ENCODE assay signal across 15 cellular contexts in the genomic region with DNA sequence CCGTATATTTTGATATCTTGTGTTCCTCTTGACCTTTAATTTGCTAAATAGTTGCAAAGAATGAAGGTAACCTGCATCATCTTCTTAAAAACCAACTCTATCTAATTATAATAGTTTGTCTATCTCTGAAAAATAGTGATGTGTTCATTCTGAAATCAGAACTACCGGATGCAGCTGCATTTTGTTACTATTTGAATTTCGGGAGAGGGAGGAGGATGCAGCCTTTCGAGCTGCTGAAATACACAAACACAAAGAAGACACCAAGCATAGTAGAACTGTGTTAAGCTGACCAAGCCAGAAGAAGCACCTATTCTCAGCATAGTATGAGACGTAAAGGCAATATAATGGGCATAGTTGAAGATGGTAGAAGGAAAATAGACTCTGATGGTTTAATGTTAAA. TPM values are rescaled to one million over a fixed set of nuclear protein-coding genes. Genes with fewer than 3 reads are reported as not detected.
DNase-seq lines count a peak whose midpoint lies in the region; ATAC-seq and TF ChIP-seq lines count a peak whose summit lies in the region.
"Had no signal": no experiment of that assay in that cellular context is flagged by ENCODE, and none has a peak within 500 bp of the region (broad histone marks: within the 10 kb centered on the region; RNA-seq: fewer than 3 reads in every experiment).

No MANE protein-coding gene starts in this region.

- no peak for TF ChIP-seq POLR2A in IMR-90 (IDR thresholded peaks at IDR 0.05; ENCODE audit: low read depth, low read length)

- peak overlapping the region; percentile 63 for H3K27ac Mint-ChIP-seq in activated CD8-positive, alpha-beta T cell treated with anti-CD3 and anti-CD28 coated beads for 36 hours
- no peak overlapping the region for H3K27ac Mint-ChIP-seq in activated CD8-positive, alpha-beta T cell treated with anti-CD3 and anti-CD28 coated beads, Interleukin-2, amount 10 ng/mL, durations not matched to agents 7 days and 5 days
- H3K27ac Mint-ChIP-seq in central memory CD8-positive, alpha-beta T cell (ENCODE audit: low read depth): peak overlapping the region; percentile 80
- H3K27ac Mint-ChIP-seq: CD8-positive, alpha-beta T cell; GM23338 had no signal

- H3K9me1 ChIP-seq in IMR-90 (ENCODE audit: insufficient read depth, low read length): peaks cover 29% of the 10 kb centered on the region

- no peak overlapping the region for H2AK9ac ChIP-seq in IMR-90 (replicated peaks; ENCODE audit: low read depth, low read length, poor library complexity)

- peaks cover 1% of the 10 kb centered on the region for H3K79me2 ChIP-seq in trophoblast cell (ENCODE audit: control insufficient read depth, insufficient read depth, low read length, poor library complexity)

- H3K79me1 ChIP-seq in IMR-90 (ENCODE audit: low read depth in 1 of 2, low read length in 2 of 2) (peaks cover 44 to 79% of the 10 kb centered on the region in 2 experiments), trophoblast cell (ENCODE audit: low read length) (peaks cover 12% of the 10 kb centered on the region)

- H3K18ac ChIP-seq in IMR-90 (ENCODE audit: low read depth, low read length): peak overlapping the region; percentile 69; the same call in 1 of the 2 replicates
- H3K18ac ChIP-seq in trophoblast cell (ENCODE audit: low read length): no peak overlapping the region

- H4K5ac ChIP-seq in IMR-90 (ENCODE audit: low read depth, low read length): peak overlapping the region; percentile 69; the same call in 1 of the 2 replicates

- H3K27me3 Mint-ChIP-seq in activated CD8-positive, alpha-beta T cell treated with anti-CD3 and anti-CD28 coated beads for 36 hours: no peaks in the 10 kb centered on the region
- H3K27me3 Mint-ChIP-seq in activated CD8-positive, alpha-beta T cell treated with anti-CD3 and anti-CD28 coated beads, Interleukin-2, amount 10 ng/mL, durations not matched to agents 7 days and 5 days (ENCODE audit: low read depth): no peaks in the 10 kb centered on the region
- no peaks in the 10 kb centered on the region for H3K27me3 Mint-ChIP-seq in central memory CD8-positive, alpha-beta T cell

- peaks cover 10% of the 10 kb centered on the region for H3K36me3 ChIP-seq in IMR-90 (ENCODE audit: control insufficient read depth, insufficient read depth, low read length)
- H3K36me3 ChIP-seq in trophoblast cell (ENCODE audit: control insufficient read depth in 1 of 2, insufficient read depth in 2 of 2, low read length in 2 of 2): peaks cover under 1% of the 10 kb centered on the region in 2 experiments
- H3K36me3 ChIP-seq: transverse colon had no signal

- intact Hi-C loops in activated CD8-positive, alpha-beta T cell treated with anti-CD3 and anti-CD28 coated beads for 36 hours (cut with micrococcal nuclease): no loop called here
- intact Hi-C loops in IMR-90 (cut with micrococcal nuclease) (no loop called here), posterior vena cava (cut with DNase I) (no loop called here)

- in situ Hi-C loops in IMR-90 (cut with MboI; ENCODE audit: low sequenced_read_pairs): no loop called here

- no peak overlapping the region for H4K12ac ChIP-seq in trophoblast cell (ENCODE audit: low read depth, low read length)

- dilution Hi-C loops in IMR-90 (cut with HindIII; ENCODE audit: low sequenced_read_pairs, unreplicated experiment): no loop called here

- TF ChIP-seq CTCF in activated CD8-positive, alpha-beta T cell treated with anti-CD3 and anti-CD28 coated beads for 36 hours (IDR thresholded peaks at IDR 0.05): no peak
- no peak for TF ChIP-seq CTCF in IMR-90 (conservative IDR thresholded peaks at IDR 0.05; ENCODE audit: low read depth, low read length)

- H2BK15ac ChIP-seq in IMR-90 (ENCODE audit: low read depth, low read length): 0 out of 3 replicates have a peak overlapping the region, but pooled peaks have one; percentile 57

- peaks cover 71% of the 10 kb centered on the region for H3K4me1 Mint-ChIP-seq in activated CD8-positive, alpha-beta T cell treated with anti-CD3 and anti-CD28 coated beads for 36 hours (ENCODE audit: low read depth)
- H3K4me1 Mint-ChIP-seq in activated CD8-positive, alpha-beta T cell treated with anti-CD3 and anti-CD28 coated beads, Interleukin-2, amount 10 ng/mL, durations not matched to agents 7 days and 5 days (ENCODE audit: low read depth): peaks cover 68% of the 10 kb centered on the region
- H3K4me1 Mint-ChIP-seq in central memory CD8-positive, alpha-beta T cell: peaks cover 70% of the 10 kb centered on the region

- H3K9me3 ChIP-seq in IMR-90 (ENCODE audit: control insufficient read depth, insufficient read depth, low read length) (no peaks in the 10 kb centered on the region), trophoblast cell (ENCODE audit: insufficient read depth, low read depth, low read length) (no peaks in the 10 kb centered on the region)
- H3K9me3 ChIP-seq: A549, transverse colon had no signal

- H3K9me3 Mint-ChIP-seq in activated CD8-positive, alpha-beta T cell treated with anti-CD3 and anti-CD28 coated beads for 36 hours: no peaks in the 10 kb centered on the region
- H3K9me3 Mint-ChIP-seq in activated CD8-positive, alpha-beta T cell treated with anti-CD3 and anti-CD28 coated beads, Interleukin-2, amount 10 ng/mL, durations not matched to agents 7 days and 5 days (ENCODE audit: insufficient read depth): no peaks in the 10 kb centered on the region
- H3K9me3 Mint-ChIP-seq in central memory CD8-positive, alpha-beta T cell: no peaks in the 10 kb centered on the region
- H3K9me3 Mint-ChIP-seq: CD8-positive, alpha-beta T cell; GM23338 had no signal

- H3K27me3 ChIP-seq in IMR-90 (ENCODE audit: control insufficient read depth, insufficient read depth, low read length) (no peaks in the 10 kb centered on the region), trophoblast cell (ENCODE audit: insufficient read depth, low read length) (no peaks in the 10 kb centered on the region)
- H3K27me3 ChIP-seq: transverse colon had no signal

- H3K9ac ChIP-seq in IMR-90 (ENCODE audit: low read depth, low read length): peak overlapping the region; percentile 25; the same call in 1 of the 2 replicates
- H3K9ac ChIP-seq in trophoblast cell (ENCODE audit: low read length): no peak overlapping the region

- CTCF ChIA-PET in activated CD8-positive, alpha-beta T cell treated with anti-CD3 and anti-CD28 coated beads for 36 hours (lab: Charles Lee): interaction anchor here (1.3 to 1.4 kb wide), 2 partner anchors 33 to 207 kb away, joined by 3 to 5 read pairs; no protein-coding TSS in a partner anchor
- CTCF ChIA-PET in activated CD8-positive, alpha-beta T cell treated with anti-CD3 and anti-CD28 coated beads, Interleukin-2, amount 10 ng/mL, durations not matched to agents 7 days and 5 days (lab: Charles Lee): interaction anchor here (1.4 kb wide), 1 partner anchor 20 kb away, joined by 3 read pairs; no protein-coding TSS in a partner anchor
- CTCF ChIA-PET in IMR-90 (lab: Yijun Ruan, JAX): no interaction called here

- no peak overlapping the region for H3K4me3 ChIP-seq in IMR-90 (ENCODE audit: insufficient read depth, low read depth, low read length)
- H3K4me3 ChIP-seq in trophoblast cell (ENCODE audit: low read depth, low read length): no peak overlapping the region
- H3K4me3 ChIP-seq: A549, GM23338, skin epidermis, transverse colon had no signal

- H2BK5ac ChIP-seq in IMR-90 (ENCODE audit: low read depth, low read length, poor library complexity, severe bottlenecking): peak overlapping the region; percentile 99
- no peak overlapping the region for H2BK5ac ChIP-seq in trophoblast cell (ENCODE audit: low read depth, low read length, poor library complexity)

- peak overlapping the region; percentile 54; the same call in 1 of the 2 replicates for H3K4ac ChIP-seq in IMR-90 (ENCODE audit: low read depth, low read length)
- peak overlapping the region; percentile 39 for H3K4ac ChIP-seq in trophoblast cell (ENCODE audit: low read depth, low read length)

- H3K4me2 ChIP-seq in IMR-90 (ENCODE audit: low read depth, low read length) (peak overlapping the region; percentile 57; the same call in 1 of the 2 replicates), trophoblast cell (ENCODE audit: low read length) (no peak overlapping the region)
- H3K4me2 ChIP-seq: A549, GM23338 had no signal

- H2BK120ac ChIP-seq in IMR-90 (ENCODE audit: low read depth, low read length) (peak overlapping the region; percentile 78), trophoblast cell (ENCODE audit: insufficient read depth, low read length, poor library complexity) (no peak overlapping the region)

- 0 out of 2 replicates have a peak overlapping the region, but pooled peaks have one; percentile 39 for H3K27ac ChIP-seq in IMR-90 (ENCODE audit: insufficient read depth, low read length)
- H3K27ac ChIP-seq in trophoblast cell (ENCODE audit: low read depth, low read length): no peak overlapping the region
- H3K27ac ChIP-seq: A549, transverse colon had no signal

- ATAC-seq in activated CD8-positive, alpha-beta T cell treated with anti-CD3 and anti-CD28 coated beads for 36 hours: no peak
- no peak for ATAC-seq in activated CD8-positive, alpha-beta T cell treated with anti-CD3 and anti-CD28 coated beads, Interleukin-2, amount 10 ng/mL, durations not matched to agents 7 days and 5 days
- no peak for ATAC-seq in IMR-90 (ENCODE audit: low read depth)
- no peak for ATAC-seq in central memory CD8-positive, alpha-beta T cell (replicated peaks; ENCODE audit: extremely low read depth, poor library complexity, severe bottlenecking)
- ATAC-seq: A549; CD8-positive, alpha-beta T cell; GM23338 had no signal

- TF ChIP-seq RAD21 in IMR-90 (IDR thresholded peaks at IDR 0.05; ENCODE audit: low read length): no peak

- 0 out of 2 replicates have a peak overlapping the region, but pooled peaks have one; percentile 60 for H2AK5ac ChIP-seq in IMR-90 (ENCODE audit: low read depth, low read length)
- H2AK5ac ChIP-seq in trophoblast cell (ENCODE audit: low read length): no peak overlapping the region

- H3K4me1 ChIP-seq in IMR-90 (ENCODE audit: control insufficient read depth, insufficient read depth, low read length) (peaks cover 20% of the 10 kb centered on the region), trophoblast cell (ENCODE audit: control insufficient read depth in 1 of 2, insufficient read depth in 2 of 2, low read length in 2 of 2) (peaks cover 15% of the 10 kb centered on the region in 2 experiments)

- no peak overlapping the region for H3K56ac ChIP-seq in IMR-90 (ENCODE audit: extremely low read depth, insufficient read depth, low read length)

- H4K8ac ChIP-seq in IMR-90 (ENCODE audit: low read depth in 2 of 2, low read length in 2 of 2) (peak overlapping the region in 1 of 2 experiments; percentile 80; a peak in 2 of 4 replicates), trophoblast cell (ENCODE audit: low read depth, low read length) (no peak overlapping the region)

- peaks cover 22% of the 10 kb centered on the region for H4K20me1 ChIP-seq in IMR-90 (ENCODE audit: insufficient read depth, low read length)

- H3K4me3 Mint-ChIP-seq in activated CD8-positive, alpha-beta T cell treated with anti-CD3 and anti-CD28 coated beads for 36 hours: no peak overlapping the region
- H3K4me3 Mint-ChIP-seq in activated CD8-positive, alpha-beta T cell treated with anti-CD3 and anti-CD28 coated beads, Interleukin-2, amount 10 ng/mL, durations not matched to agents 7 days and 5 days: no peak overlapping the region
- H3K4me3 Mint-ChIP-seq in central memory CD8-positive, alpha-beta T cell: no peak overlapping the region
- H3K4me3 Mint-ChIP-seq: CD8-positive, alpha-beta T cell; GM23338 had no signal

- POLR2A ChIA-PET in activated CD8-positive, alpha-beta T cell treated with anti-CD3 and anti-CD28 coated beads for 36 hours (lab: Charles Lee): interaction anchor here (0.8 kb wide), 1 partner anchor 69 kb away, joined by 3 read pairs; no protein-coding TSS in a partner anchor
- POLR2A ChIA-PET in activated CD8-positive, alpha-beta T cell treated with anti-CD3 and anti-CD28 coated beads, Interleukin-2, amount 10 ng/mL, durations not matched to agents 7 days and 5 days (lab: Charles Lee): no interaction called here
- POLR2A ChIA-PET in IMR-90 (lab: Charles Lee; ENCODE audit: unreplicated experiment): no interaction called here

- peak overlapping the region; percentile 40 for H4K91ac ChIP-seq in IMR-90 (ENCODE audit: insufficient read depth, low read depth, low read length)
- H4K91ac ChIP-seq in trophoblast cell (ENCODE audit: low read depth, low read length): no peak overlapping the region

- no TSS peak for BruUV-seq in IMR-90 (replicated peaks; lab: Mats Ljungman, UMichigan)

- H2BK20ac ChIP-seq in IMR-90 (ENCODE audit: low read depth, low read length): no peak overlapping the region

- H3K14ac ChIP-seq in IMR-90 (replicated peaks; ENCODE audit: low read depth, low read length) (peak overlapping the region; percentile 89), trophoblast cell (ENCODE audit: low read length) (no peak overlapping the region)

- H2BK12ac ChIP-seq in trophoblast cell (ENCODE audit: low read length): no peak overlapping the region

- no peak for DNase-seq in activated CD8-positive, alpha-beta T cell treated with anti-CD3 and anti-CD28 coated beads for 36 hours
- DNase-seq in activated CD8-positive, alpha-beta T cell treated with anti-CD3 and anti-CD28 coated beads, Interleukin-2, amount 10 ng/mL, durations not matched to agents 7 days and 5 days: no peak
- DNase-seq in IMR-90: no peak
- no peak for DNase-seq in central memory CD8-positive, alpha-beta T cell (ENCODE audit: low spot score in 2 of 2)
- DNase-seq in trophoblast cell: no peak
- DNase-seq in posterior vena cava (ENCODE audit: low spot score): no peak
- no peak for DNase-seq in amniotic stem cell (lab: John Stamatoyannopoulos, UW)
- no peak for DNase-seq in NCI-H526 (lab: John Stamatoyannopoulos, UW)
- DNase-seq: CD8-positive, alpha-beta T cell; foreskin fibroblast; NCI-H2171; transverse colon had no signal

- WGBS in IMR-90 (ENCODE audit: extremely low coverage in 2 of 2, insufficient read length in 1 of 2), 2 experiments: no CpG with 5 or more reads among the region's 5 CpGs
- WGBS in trophoblast cell (ENCODE audit: extremely low coverage, insufficient coverage, insufficient read length): no CpG with 5 or more reads among the region's 5 CpGs

- H3K23ac ChIP-seq in IMR-90 (ENCODE audit: low read depth, low read length) (peak overlapping the region; percentile 84; the same call in 1 of the 2 replicates), trophoblast cell (ENCODE audit: low read length) (no peak overlapping the region)

- H2AFZ ChIP-seq in IMR-90 (replicated peaks; ENCODE audit: low read length, poor library complexity) (no peak overlapping the region), trophoblast cell (ENCODE audit: insufficient read depth, low read length, poor library complexity) (no peak overlapping the region)
- H2AFZ ChIP-seq: GM23338 had no signal

- H3K36me3 Mint-ChIP-seq in activated CD8-positive, alpha-beta T cell treated with anti-CD3 and anti-CD28 coated beads for 36 hours (ENCODE audit: low read depth): peaks cover 28% of the 10 kb centered on the region
- peaks cover 32% of the 10 kb centered on the region for H3K36me3 Mint-ChIP-seq in activated CD8-positive, alpha-beta T cell treated with anti-CD3 and anti-CD28 coated beads, Interleukin-2, amount 10 ng/mL, durations not matched to agents 7 days and 5 days (ENCODE audit: low read depth)
- peaks cover 5% of the 10 kb centered on the region for H3K36me3 Mint-ChIP-seq in central memory CD8-positive, alpha-beta T cell (ENCODE audit: insufficient read depth)

RNA-seq across cellular contexts. Expression of gene PTPN1, which starts 33.1 kb away (rescaled TPM):
- total RNA-seq in activated CD8-positive, alpha-beta T cell treated with anti-CD3 and anti-CD28 coated beads for 36 hours: 10 to 100 TPM; 65.1 to 66.6 TPM
- total RNA-seq in activated CD8-positive, alpha-beta T cell treated with anti-CD3 and anti-CD28 coated beads, Interleukin-2, amount 10 ng/mL, durations not matched to agents 7 days and 5 days: 10 to 100 TPM; 59.7 to 62.5 TPM
- total RNA-seq in IMR-90 (2012; rRNA removed): 31.7 and 38.0 TPM in 2 replicates
- 37.1 and 37.4 TPM in 2 replicates for polyA plus RNA-seq in IMR-90 (2012; rRNA removed)
- 27.3 and 29.6 TPM in 2 replicates for polyA plus RNA-seq in IMR-90 (2012; cell fraction: cytosol; rRNA removed)
- polyA plus RNA-seq in IMR-90 (2012; cell fraction: nucleus; rRNA removed; ENCODE audit: low replicate concordance): 35.3 and 62.9 TPM in 2 replicates
- 27.0 and 27.9 TPM in 2 replicates for polyA plus RNA-seq in trophoblast cell (2013)
- 10 to 100 TPM; 23.5 to 43.6 TPM for total RNA-seq in posterior vena cava
